9 cellular contexts compared by ENCODE assay signal in the genomic region with DNA sequence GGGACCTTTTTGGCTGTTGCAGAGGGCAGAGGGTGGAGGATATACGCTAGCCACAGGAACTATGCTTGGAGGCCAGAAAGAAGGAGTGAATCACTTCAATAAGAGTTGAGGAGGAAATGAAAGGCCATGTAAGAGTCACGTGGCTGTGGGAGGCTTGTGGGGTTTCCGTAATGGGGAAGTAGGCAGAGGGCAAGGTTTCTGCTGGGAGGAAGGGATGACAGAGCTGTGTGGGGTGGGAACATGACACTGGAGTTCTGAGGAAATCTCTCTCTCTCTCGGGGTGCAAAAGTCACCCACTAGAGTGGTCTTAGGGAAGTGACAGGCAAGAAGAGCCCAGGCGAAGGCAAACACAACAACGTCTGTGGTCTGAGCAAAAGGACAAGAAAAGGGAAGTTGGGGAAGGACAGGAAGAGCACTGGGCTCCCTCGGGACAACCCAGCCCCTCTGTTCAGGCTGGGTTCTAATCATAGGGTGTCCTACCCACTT. TPM values are rescaled to one million over a fixed set of nuclear protein-coding genes. Genes with fewer than 3 reads are reported as not detected.
A peak's percentile ranks its signal among the peaks of the same experiment; 100 is the strongest.
DNase-seq lines count a peak whose midpoint lies in the region; ATAC-seq and TF ChIP-seq lines count a peak whose summit lies in the region.
"Had no signal": no experiment of that assay in that cellular context is flagged by ENCODE, and none has a peak within 500 bp of the region (broad histone marks: within the 10 kb centered on the region; RNA-seq: fewer than 3 reads in every experiment).

No MANE protein-coding gene starts in this region.

- peak overlapping the region; percentile 82 for H3K27ac ChIP-seq in BLaER1
- H3K27ac ChIP-seq in left ventricle myocardium inferior (replicated peaks) = no peak overlapping the region
- H3K27ac ChIP-seq in upper lobe of right lung = peak overlapping the region; percentile 30
- H3K27ac ChIP-seq: parathyroid adenoma had no signal

- H3K27me3 ChIP-seq in BLaER1 (no peaks in the 10 kb centered on the region), left ventricle myocardium inferior (ENCODE audit: low read depth) (peaks cover 14% of the 10 kb centered on the region), upper lobe of right lung (no peaks in the 10 kb centered on the region)

- TF ChIP-seq CTCF in left ventricle myocardium inferior (IDR thresholded peaks at IDR 0.05; ENCODE audit: borderline replicate concordance) (no peak), upper lobe of right lung (IDR thresholded peaks at IDR 0.05) (no peak)

- peak; percentile 32 for DNase-seq in RPMI7951 (ENCODE audit: low read depth)
- peak; percentile 23 for DNase-seq in left ventricle myocardium inferior
- peak; percentile 71 for DNase-seq in upper lobe of right lung
- DNase-seq in COR-L47 (lab: John Stamatoyannopoulos, UW) = no peak
- DNase-seq in NCI-H82 (lab: John Stamatoyannopoulos, UW) = no peak

- H3K36me3 ChIP-seq in BLaER1 = no peaks in the 10 kb centered on the region
- H3K36me3 ChIP-seq in left ventricle myocardium inferior = no peaks in the 10 kb centered on the region
- no peaks in the 10 kb centered on the region for H3K36me3 ChIP-seq in upper lobe of right lung

- intact Hi-C loops in left ventricle myocardium inferior (cut with micrococcal nuclease) (no loop called here), upper lobe of right lung (cut with DNase I) (no loop called here)

- ATAC-seq in GM18873 (IDR thresholded peaks at IDR 0.05; ENCODE audit: low FRiP score, unreplicated experiment) = peak; percentile 68
- peak; percentile 50 for ATAC-seq in HG03025 (IDR thresholded peaks at IDR 0.05; ENCODE audit: low FRiP score, unreplicated experiment)
- peak; percentile 96 for ATAC-seq in upper lobe of right lung

- no peaks in the 10 kb centered on the region for H4K20me1 ChIP-seq in BLaER1

- peak overlapping the region; percentile 94 for H3K4me2 ChIP-seq in BLaER1

- H3K4me3 ChIP-seq in BLaER1 = peak overlapping the region; percentile 57; the same call in 1 of the 2 replicates
- no peak overlapping the region for H3K4me3 ChIP-seq in left ventricle myocardium inferior
- no peak overlapping the region for H3K4me3 ChIP-seq in upper lobe of right lung

- H3K9ac ChIP-seq in BLaER1 = peak overlapping the region; percentile 79; the same call in 1 of the 2 replicates
- H3K9ac ChIP-seq: parathyroid adenoma had no signal

- peaks cover 87% of the 10 kb centered on the region for H3K4me1 ChIP-seq in BLaER1
- no peaks in the 10 kb centered on the region for H3K4me1 ChIP-seq in left ventricle myocardium inferior
- no peaks in the 10 kb centered on the region for H3K4me1 ChIP-seq in upper lobe of right lung
- H3K4me1 ChIP-seq: parathyroid adenoma had no signal

- H3K9me3 ChIP-seq in BLaER1 (peaks cover 20% of the 10 kb centered on the region), left ventricle myocardium inferior (replicated peaks) (peaks cover 20% of the 10 kb centered on the region), upper lobe of right lung (no peaks in the 10 kb centered on the region)

RNA-seq across cellular contexts. Expression of a gene that starts 3.9 kb away (rescaled TPM):
- total RNA-seq in RPMI7951 (2014; rRNA removed; shearing (Covaris generic)) = not detected in 2 replicates
- total RNA-seq in left ventricle myocardium inferior (0.41 TPM), upper lobe of right lung (6.7 TPM)

RNA-seq across cellular contexts. Expression of a gene that starts 31.6 kb away (rescaled TPM):
- not detected in 2 replicates for total RNA-seq in RPMI7951 (2014; rRNA removed; shearing (Covaris generic))
- total RNA-seq in left ventricle myocardium inferior (not detected), upper lobe of right lung (1.5 TPM)

RNA-seq across cellular contexts. Expression of a gene that starts 45.5 kb away (rescaled TPM):
- not detected in 2 replicates for total RNA-seq in RPMI7951 (2014; rRNA removed; shearing (Covaris generic))
- not detected for total RNA-seq in left ventricle myocardium inferior
- total RNA-seq in upper lobe of right lung = 0.61 TPM

Comparison
In these comparisons a context has a peak if more than half of its experiments do, and no peak if none do; other contexts are left out.
1. DNase-seq: peak in RPMI7951 (single experiment), left ventricle myocardium inferior (single experiment) and upper lobe of right lung (single experiment); none in COR-L47 (single experiment) and NCI-H82 (single experiment).
2. Peak in every context shown above with its lines, with median percentiles within 50 percentile points of each other: ATAC-seq.